ENCODE assay signal across 15 cellular contexts in the genomic region with DNA sequence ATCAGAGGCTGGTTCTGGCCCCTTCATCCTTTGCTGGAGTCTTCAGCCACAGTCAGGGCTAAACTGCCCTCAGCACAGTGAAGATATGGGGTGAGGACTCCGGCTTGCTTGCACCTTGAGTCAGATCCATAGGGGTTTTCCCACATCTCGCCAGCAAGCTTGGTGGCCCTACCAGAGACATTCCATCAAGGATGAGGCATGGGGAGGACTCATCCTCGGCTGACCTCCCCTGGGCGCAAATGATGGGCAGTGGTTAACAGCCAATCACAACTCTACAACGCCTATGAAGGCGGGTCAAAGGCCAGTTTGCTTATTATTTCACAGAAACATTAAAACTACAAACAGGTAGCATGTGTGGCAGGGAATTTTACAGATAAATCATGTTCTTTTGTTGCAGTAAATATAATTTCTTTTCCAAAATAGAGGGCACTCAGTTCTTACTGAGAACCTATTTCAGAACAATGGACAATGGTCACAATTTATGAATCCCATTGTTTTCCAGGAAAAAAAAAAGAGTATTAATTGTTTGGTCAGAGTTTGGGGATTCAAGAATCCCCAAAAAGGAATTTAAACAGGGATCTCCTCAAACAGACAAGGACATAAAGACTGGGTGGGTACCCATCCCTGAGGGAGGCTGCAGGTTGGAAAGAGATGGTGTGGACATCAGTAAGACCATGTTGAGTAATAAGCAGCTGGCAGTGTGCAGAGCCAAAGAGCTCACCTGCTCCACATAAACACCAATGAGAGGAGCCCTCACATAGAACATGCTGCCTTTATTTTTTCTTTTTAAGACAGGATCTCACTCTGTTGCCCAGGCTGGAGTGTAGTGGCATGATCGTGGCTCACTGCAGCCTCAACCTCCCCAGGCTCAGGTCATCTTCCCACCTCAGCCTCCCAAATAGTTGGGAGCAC. TPM values are rescaled to one million over a fixed set of nuclear protein-coding genes. Genes with fewer than 3 reads are reported as not detected.
DNase-seq lines count a peak whose midpoint lies in the region; ATAC-seq and TF ChIP-seq lines count a peak whose summit lies in the region.
"Had no signal": no experiment of that assay in that cellular context is flagged by ENCODE, and none has a peak within 500 bp of the region (broad histone marks: within the 10 kb centered on the region; RNA-seq: fewer than 3 reads in every experiment).

No MANE protein-coding gene starts in this region.

- H3K9me3 ChIP-seq in esophagus muscularis mucosa, result no peaks in the 10 kb centered on the region
- no peaks in the 10 kb centered on the region for H3K9me3 ChIP-seq in smooth muscle cell (replicated peaks; ENCODE audit: low read depth)
- H3K9me3 ChIP-seq: thyroid gland had no signal

- WGBS in esophagus muscularis mucosa, result 89% methylated on average over 6 of the region's 7 CpGs
- 80% methylated on average over 7 of the region's 7 CpGs for WGBS in smooth muscle cell (ENCODE audit: low lambda C conversion rate)

- H4K20me1 ChIP-seq in smooth muscle cell (ENCODE audit: low read depth), result no peaks in the 10 kb centered on the region

- H3K4me1 ChIP-seq in esophagus muscularis mucosa (peaks cover 24 to 32% (median 29%) of the 10 kb centered on the region in 4 donors), smooth muscle cell (ENCODE audit: low read depth) (no peaks in the 10 kb centered on the region)

- H3K4me3 ChIP-seq in esophagus muscularis mucosa, result no peak overlapping the region
- no peak overlapping the region for H3K4me3 ChIP-seq in smooth muscle cell
- H3K4me3 ChIP-seq: thyroid gland had no signal

- no peak for TF ChIP-seq POLR2A in esophagus muscularis mucosa (IDR thresholded peaks at IDR 0.05; ENCODE audit: low read depth)

- no peaks in the 10 kb centered on the region for H3K79me2 ChIP-seq in smooth muscle cell (ENCODE audit: low read depth)

- no peak for TF ChIP-seq CTCF in esophagus muscularis mucosa (IDR thresholded peaks at IDR 0.05)
- no peak for TF ChIP-seq CTCF in smooth muscle cell (IDR thresholded peaks at IDR 0.05; ENCODE audit: borderline replicate concordance, insufficient read depth, poor library complexity, severe bottlenecking)

- H3K27ac ChIP-seq in esophagus muscularis mucosa (replicated peaks in 1 of 4) (no peak overlapping the region), smooth muscle cell (ENCODE audit: low read depth) (no peak overlapping the region)
- H3K27ac ChIP-seq: thyroid gland had no signal

- TF ChIP-seq EP300 in esophagus muscularis mucosa (IDR thresholded peaks at IDR 0.05), result no peak

- no peaks in the 10 kb centered on the region for H3K27me3 ChIP-seq in esophagus muscularis mucosa
- no peaks in the 10 kb centered on the region for H3K27me3 ChIP-seq in smooth muscle cell (ENCODE audit: low read depth)
- H3K27me3 ChIP-seq: thyroid gland had no signal

- ATAC-seq in GM18907 (IDR thresholded peaks at IDR 0.05; ENCODE audit: unreplicated experiment) (no peak), GM21717 (IDR thresholded peaks at IDR 0.05; ENCODE audit: unreplicated experiment) (no peak)
- ATAC-seq: left colon had no signal

- intact Hi-C loops in esophagus muscularis mucosa (cut with DNase I), result no loop called here

- DNase-seq in ELR (ENCODE audit: low read depth) (peak; percentile 98), RPMI7951 (ENCODE audit: low read depth) (peak; percentile 83), esophagus muscularis mucosa (ENCODE audit: extremely low spot score) (peak; percentile 83), pons (ENCODE audit: low spot score) (peak; percentile 84), smooth muscle cell (lab: John Stamatoyannopoulos, UW; ENCODE audit: unreplicated experiment) (no peak), LoVo (ENCODE audit: low spot score) (no peak)
- DNase-seq: activated CD4-positive, alpha-beta T cell treated with anti-CD3 and anti-CD28 coated beads, Interleukin-2, amount 50 U/mL, for 48 hours; DMS79; left colon; stimulated activated CD4-positive, alpha-beta T cell treated with anti-CD3 and anti-CD28 coated beads, Interleukin-4, amount 100 ng/mL, for 4 hours; thyroid gland had no signal

- H3K4me2 ChIP-seq in smooth muscle cell, result no peak overlapping the region

- no peak overlapping the region for H3K9ac ChIP-seq in smooth muscle cell (ENCODE audit: low read depth)

- H3F3A ChIP-seq in smooth muscle cell (ENCODE audit: low read depth), result no peaks in the 10 kb centered on the region

- H2AFZ ChIP-seq in smooth muscle cell (ENCODE audit: low read depth), result no peak overlapping the region

- H3K36me3 ChIP-seq in esophagus muscularis mucosa (peaks cover 9 to 37% (median 28%) of the 10 kb centered on the region in 4 donors), smooth muscle cell (ENCODE audit: low read depth) (no peaks in the 10 kb centered on the region)

RNA-seq across cellular contexts. Expression of a gene that starts 14.8 kb away (rescaled TPM):
- total RNA-seq in RPMI7951 (2014; rRNA removed; shearing (Covaris generic)), result 7.3 and 8.8 TPM in 2 replicates
- 10 to 100 TPM; 40.3 to 74.8 (median 54.4) TPM for total RNA-seq in esophagus muscularis mucosa
- total RNA-seq in smooth muscle cell, result 2.5 and 5.2 TPM in 2 replicates
- 0.90 and 5.0 TPM in 2 replicates for polyA plus RNA-seq in smooth muscle cell

RNA-seq across cellular contexts. Expression of a gene that starts 36.3 kb away (rescaled TPM):
- not detected in 2 replicates for total RNA-seq in RPMI7951 (2014; rRNA removed; shearing (Covaris generic))
- total RNA-seq in esophagus muscularis mucosa (not detected), smooth muscle cell (not detected in 2 replicates)
- polyA plus RNA-seq in smooth muscle cell, result not detected in 2 replicates
- total RNA-seq: activated naive CD4-positive, alpha-beta T cell treated with anti-CD3 and anti-CD28 coated beads, Interleukin-2, amount 50 U/mL, for 72 hours; osteocyte had no signal

Comparison
In these comparisons a context has a peak if more than half of its experiments do, and no peak if none do; other contexts are left out.
1. DNase-seq: peak in ELR (single experiment), RPMI7951 (single experiment), esophagus muscularis mucosa (single experiment) and pons (single experiment); none in smooth muscle cell (single experiment) and LoVo (single experiment).